Comparison of ENCODE assay signal across 1 cellular context in genomic region chr6:25963426-25964123, GRCh38.
TF ChIP-seq lines count a peak whose summit lies in the region.

No MANE protein-coding gene starts in this region.

TF ChIP-seq in HepG2, 621 proteins besides CTCF, POLR2A, EP300 and RAD21:
- no peak for TF ChIP-seq PRDM15 (CRISPR knock-in tag; IDR thresholded peaks at IDR 0.05)
- peak; percentile 53; the same call in 1 of the 2 replicates for TF ChIP-seq CEBPB (IDR thresholded peaks at IDR 0.05; ENCODE audit: borderline replicate concordance, low read depth, low read length)
- no peak for TF ChIP-seq ZNF562 (CRISPR knock-in tag; IDR thresholded peaks at IDR 0.05; ENCODE audit: borderline replicate concordance)
- peak; percentile 18; the same call in 1 of the 2 replicates for TF ChIP-seq CEBPG (CRISPR knock-in tag; IDR thresholded peaks at IDR 0.05)
- TF ChIP-seq ZFP37 (CRISPR knock-in tag; IDR thresholded peaks at IDR 0.05; ENCODE audit: borderline replicate concordance), result no peak
- no peak for TF ChIP-seq ZNF646 (CRISPR knock-in tag; IDR thresholded peaks at IDR 0.05)
TF ChIP-seq in HepG2: peak in this region for 2.
